In genomic region chr1:31768407-31768806, GRCh38 we compare ENCODE assay signal across 14 cellular contexts. TPM values are rescaled to one million over a fixed set of nuclear protein-coding genes. Genes with fewer than 3 reads are reported as not detected.
"Had no signal": no experiment of that assay in that cellular context is flagged by ENCODE, and none has a peak within 500 bp of the region (broad histone marks: within the 10 kb centered on the region; RNA-seq: fewer than 3 reads in every experiment).

No MANE protein-coding gene starts in this region.

- DNase-seq: activated naive CD4-positive, alpha-beta T cell treated with Interleukin-2 at 50 U/mL for 16 hours; aorta; cortex of kidney; stimulated activated CD4-positive, alpha-beta T cell treated with anti-CD3 and anti-CD28 coated beads, Interleukin-2, amount 100 ng/mL, for 48 hours; SW 1271; thyroid gland had no signal

- H3K4me3 ChIP-seq: lung, psoas muscle, thyroid gland had no signal

- H3K9me3 Mint-ChIP-seq: WTC11 had no signal

- H3K4me3 Mint-ChIP-seq: WTC11 had no signal

- ATAC-seq: left lobe of liver, psoas muscle, WTC11 had no signal

- H3K27ac ChIP-seq: psoas muscle, thyroid gland had no signal

- H3K9me3 ChIP-seq: psoas muscle, thyroid gland had no signal

- H3K27ac Mint-ChIP-seq: WTC11 had no signal

- H3K36me3 ChIP-seq: thyroid gland had no signal

- H3K36me3 Mint-ChIP-seq: WTC11 had no signal

RNA-seq across cellular contexts. Expression of gene ADGRB2, which starts 4.3 kb away (rescaled TPM):
- total RNA-seq: left lobe of liver had no signal

RNA-seq across cellular contexts. Expression of gene SPOCD1, which starts 47.4 kb away (rescaled TPM):
- total RNA-seq: activated CD8-positive, alpha-beta memory T cell treated with anti-CD3 and anti-CD28 coated beads for 36 hours; skeletal muscle tissue; T-helper 2 cell treated with Interferon-gamma antibody and Interleukin-4, amounts not matched to agents 100 ng/mL and 5 ng/mL, for 36 hours had no signal
- polyA plus RNA-seq: neural cell had no signal
